ENCODE assay signal across 18 cellular contexts in the genomic region with DNA sequence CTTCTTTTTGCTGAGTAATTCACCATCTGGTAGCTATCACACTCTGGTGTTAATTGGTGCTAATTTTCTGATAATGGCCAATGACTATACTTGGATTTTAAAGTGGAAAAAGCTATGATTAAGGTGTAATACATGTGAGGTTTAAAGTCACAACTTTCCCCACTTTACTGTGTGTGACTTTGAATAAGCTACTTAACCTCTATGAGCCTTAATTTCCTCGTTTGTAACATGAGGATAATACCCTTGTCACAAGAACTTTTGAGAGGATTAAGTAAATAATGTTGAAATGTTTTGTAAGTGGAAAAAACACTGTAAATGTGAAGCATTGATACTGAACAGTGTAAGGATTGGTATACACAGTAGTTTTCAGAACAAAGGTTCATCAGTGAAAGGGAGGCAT.
DNase-seq lines count a peak whose midpoint lies in the region; ATAC-seq, FAIRE-seq and TF ChIP-seq lines count a peak whose summit lies in the region.
"Had no signal": no experiment of that assay in that cellular context is flagged by ENCODE, and none has a peak within 500 bp of the region (broad histone marks: within the 10 kb centered on the region; RNA-seq: fewer than 3 reads in every experiment).

No MANE protein-coding gene starts in this region.

- peaks cover 9% of the 10 kb centered on the region for H3K36me3 Mint-ChIP-seq in astrocyte (ENCODE audit: low read depth, unreplicated experiment)
- H3K36me3 Mint-ChIP-seq: CD4-positive, CD25-positive, alpha-beta regulatory T cell had no signal

- H2BK15ac ChIP-seq in mesendoderm (replicated peaks; ENCODE audit: low read depth): no peak overlapping the region

- H3K4me1 Mint-ChIP-seq in astrocyte (ENCODE audit: low read depth, unreplicated experiment): peaks cover 5% of the 10 kb centered on the region
- H3K4me1 Mint-ChIP-seq: CD4-positive, CD25-positive, alpha-beta regulatory T cell had no signal

- H3K4me2 ChIP-seq in astrocyte (ENCODE audit: low read length) (no peak overlapping the region), mesendoderm (ENCODE audit: low read length) (no peak overlapping the region)
- H3K4me2 ChIP-seq: BLaER1 treated with 17β-estradiol and CSF1 and Interleukin-3, amounts not matched to agents 10 nM and 100 nM had no signal

- H3K36me3 ChIP-seq in astrocyte (ENCODE audit: insufficient read depth, low read length): no peaks in the 10 kb centered on the region
- no peaks in the 10 kb centered on the region for H3K36me3 ChIP-seq in mesendoderm (ENCODE audit: control insufficient read depth, insufficient read depth, low read length)
- H3K36me3 ChIP-seq: BLaER1 treated with 17β-estradiol and CSF1 and Interleukin-3, amounts not matched to agents 10 nM and 100 nM had no signal

- H3K4me3 ChIP-seq in astrocyte (ENCODE audit: insufficient read depth, low read depth, low read length) (no peak overlapping the region), mesendoderm (ENCODE audit: low read length) (no peak overlapping the region)
- H3K4me3 ChIP-seq: BLaER1 treated with 17β-estradiol and CSF1 and Interleukin-3, amounts not matched to agents 10 nM and 100 nM had no signal

- H2AFZ ChIP-seq in astrocyte (ENCODE audit: low read depth, low read length): no peak overlapping the region

- H3K27me3 ChIP-seq in astrocyte (ENCODE audit: insufficient read depth, low read length) (no peaks in the 10 kb centered on the region), mesendoderm (ENCODE audit: insufficient read depth, low read length, poor library complexity) (no peaks in the 10 kb centered on the region), foreskin keratinocyte (peaks cover 2% of the 10 kb centered on the region)
- H3K27me3 ChIP-seq: BLaER1 treated with 17β-estradiol and CSF1 and Interleukin-3, amounts not matched to agents 10 nM and 100 nM had no signal

- H3K79me2 ChIP-seq in astrocyte (ENCODE audit: insufficient read depth, low read length) (no peaks in the 10 kb centered on the region), mesendoderm (ENCODE audit: control insufficient read depth, insufficient read depth, low read length) (no peaks in the 10 kb centered on the region)

- no peaks in the 10 kb centered on the region for H3K27me3 Mint-ChIP-seq in astrocyte (ENCODE audit: low read depth, unreplicated experiment)

- no CpG with 5 or more reads among the region's 1 CpG for WGBS in mesendoderm (ENCODE audit: extremely low coverage, insufficient coverage, low lambda C conversion rate)

- no peak overlapping the region for H3K27ac Mint-ChIP-seq in astrocyte (ENCODE audit: unreplicated experiment)
- H3K27ac Mint-ChIP-seq: CD4-positive, CD25-positive, alpha-beta regulatory T cell had no signal

- H3K4ac ChIP-seq in mesendoderm (ENCODE audit: low read depth, low read length): no peak overlapping the region

- H4K20me1 ChIP-seq in astrocyte (ENCODE audit: insufficient read depth, low read length): no peaks in the 10 kb centered on the region
- H4K20me1 ChIP-seq: BLaER1 treated with 17β-estradiol and CSF1 and Interleukin-3, amounts not matched to agents 10 nM and 100 nM had no signal

- H3K79me1 ChIP-seq in mesendoderm (ENCODE audit: low read length): no peaks in the 10 kb centered on the region

- H2BK5ac ChIP-seq in mesendoderm (ENCODE audit: low read length): no peak overlapping the region

- H3K27ac ChIP-seq in astrocyte (ENCODE audit: low read depth, low read length): no peak overlapping the region
- H3K27ac ChIP-seq in mesendoderm (ENCODE audit: low read depth, low read length): no peak overlapping the region
- H3K27ac ChIP-seq in foreskin keratinocyte: no peak overlapping the region
- H3K27ac ChIP-seq: BLaER1 treated with 17β-estradiol and CSF1 and Interleukin-3, amounts not matched to agents 10 nM and 100 nM had no signal

- no peaks in the 10 kb centered on the region for H3K9me3 ChIP-seq in astrocyte (ENCODE audit: insufficient read depth, low read depth, low read length)

- H3K4me1 ChIP-seq in astrocyte (ENCODE audit: insufficient read depth, low read length): no peaks in the 10 kb centered on the region
- no peaks in the 10 kb centered on the region for H3K4me1 ChIP-seq in mesendoderm (ENCODE audit: control insufficient read depth, low read depth, low read length)
- no peaks in the 10 kb centered on the region for H3K4me1 ChIP-seq in foreskin keratinocyte
- H3K4me1 ChIP-seq: BLaER1 treated with 17β-estradiol and CSF1 and Interleukin-3, amounts not matched to agents 10 nM and 100 nM had no signal

- H2BK120ac ChIP-seq in mesendoderm (ENCODE audit: low read depth, low read length): no peak overlapping the region

- no peak overlapping the region for H3K18ac ChIP-seq in mesendoderm (ENCODE audit: low read length)

- no peak overlapping the region for H3K56ac ChIP-seq in mesendoderm (ENCODE audit: low read length)

- H4K5ac ChIP-seq in mesendoderm (ENCODE audit: low read length): no peak overlapping the region

- TF ChIP-seq POLR2A in H54 (IDR thresholded peaks at IDR 0.05; ENCODE audit: low read depth, low read length): no peak

- H3K9me3 Mint-ChIP-seq in astrocyte (ENCODE audit: unreplicated experiment): peaks cover 5% of the 10 kb centered on the region

- DNase-seq in D721Med (ENCODE audit: insufficient read length, low spot score) (no peak), H54 (ENCODE audit: insufficient read length, low spot score) (no peak), astrocyte (ENCODE audit: low read depth) (no peak), mesendoderm (peak; percentile 56), anterior cingulate cortex (lab: John Stamatoyannopoulos, UW) (no peak), foreskin keratinocyte (no peak), HCEC 1CT (no peak)
- DNase-seq in activated CD4-positive, alpha-beta T cell treated with anti-CD3 and anti-CD28 coated beads, Interleukin-2, amount 50 U/mL, for 1 hour: no peak
- DNase-seq: ACHN; Calu3; CD4-positive, CD25-positive, alpha-beta regulatory T cell; DMS79; GDM1 had no signal

- no peak overlapping the region for H4K8ac ChIP-seq in mesendoderm (ENCODE audit: low read depth, low read length)

- no peak overlapping the region for H3K23ac ChIP-seq in mesendoderm (ENCODE audit: low read length)

- H3K9ac ChIP-seq in astrocyte (ENCODE audit: low read length) (no peak overlapping the region), mesendoderm (ENCODE audit: low read length) (no peak overlapping the region)
- H3K9ac ChIP-seq: BLaER1 treated with 17β-estradiol and CSF1 and Interleukin-3, amounts not matched to agents 10 nM and 100 nM had no signal

- no peak overlapping the region for H2AK5ac ChIP-seq in mesendoderm (ENCODE audit: low read length)

- no peak overlapping the region for H3K4me3 Mint-ChIP-seq in astrocyte (ENCODE audit: unreplicated experiment)
- H3K4me3 Mint-ChIP-seq: CD4-positive, CD25-positive, alpha-beta regulatory T cell had no signal

- ATAC-seq in foreskin keratinocyte: no peak
- ATAC-seq: HepG2 had no signal

- no peak for TF ChIP-seq CTCF in D721Med (IDR thresholded peaks at IDR 0.05; ENCODE audit: insufficient read depth, missing control alignments)
- no peak for TF ChIP-seq CTCF in astrocyte (IDR thresholded peaks at IDR 0.05; ENCODE audit: insufficient read depth, low read depth, low read length)
- TF ChIP-seq CTCF in foreskin keratinocyte (conservative IDR thresholded peaks at IDR 0.05): no peak

- FAIRE-seq in D721Med (lab: Jason Lieb, UNC) (peak; percentile 21), H54 (lab: Jason Lieb, UNC) (peak; percentile 79), astrocyte (lab: Jason Lieb, UNC) (peak; percentile 41)
- FAIRE-seq: GM12892, GM19239, HepG2, HTR-8/SVneo had no signal
